ENCODE assay signal across 26 cellular contexts in the genomic region with DNA sequence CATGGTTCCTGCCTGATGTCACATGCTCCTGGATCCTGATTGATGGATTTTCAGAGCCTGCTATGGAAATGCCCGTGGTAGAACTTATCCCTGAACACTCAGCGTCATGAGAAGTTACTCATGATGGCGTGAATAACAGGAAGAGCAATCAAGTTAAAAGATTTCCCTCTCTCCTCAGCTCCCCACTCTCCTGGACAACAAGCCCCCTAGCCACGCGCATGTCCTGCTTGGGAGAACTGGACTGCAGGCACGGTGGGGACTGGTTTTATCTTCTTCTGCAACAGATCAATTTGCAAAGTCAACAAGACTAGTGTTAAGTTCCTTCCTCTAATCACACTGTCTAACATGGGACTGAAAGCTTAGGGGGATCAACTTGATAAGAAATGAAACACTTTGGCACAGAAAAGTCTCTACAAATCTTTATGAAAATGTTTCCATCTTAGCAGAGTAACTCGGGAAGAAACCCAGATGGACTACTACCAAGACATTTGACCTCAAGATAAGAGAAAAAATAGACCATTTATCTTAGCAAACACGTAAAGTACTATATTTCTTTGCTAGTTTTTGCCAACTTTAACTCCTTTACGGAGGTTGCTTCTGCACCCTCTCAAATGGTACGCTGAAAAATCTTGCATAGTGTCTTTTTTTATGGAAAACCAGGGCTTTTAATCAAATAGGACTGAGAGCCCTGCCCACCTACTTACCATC. TPM values are rescaled to one million over a fixed set of nuclear protein-coding genes. Genes with fewer than 3 reads are reported as not detected.
DNase-seq lines count a peak whose midpoint lies in the region; ATAC-seq, FAIRE-seq and TF ChIP-seq lines count a peak whose summit lies in the region.
"Had no signal": no experiment of that assay in that cellular context is flagged by ENCODE, and none has a peak within 500 bp of the region (broad histone marks: within the 10 kb centered on the region; RNA-seq: fewer than 3 reads in every experiment).

No MANE protein-coding gene starts in this region.

- H3K79me2 ChIP-seq in OCI-LY1 (ENCODE audit: insufficient read depth, low read length) = no peaks in the 10 kb centered on the region
- no peaks in the 10 kb centered on the region for H3K79me2 ChIP-seq in HepG2 (ENCODE audit: insufficient read depth, low read length)
- no peaks in the 10 kb centered on the region for H3K79me2 ChIP-seq in OCI-LY7 (ENCODE audit: insufficient read depth, low read depth, low read length)

- no peak for TF ChIP-seq RAD21 in HepG2 (CRISPR knock-in tag; IDR thresholded peaks at IDR 0.05)

- H3K36me3 ChIP-seq in OCI-LY1 (ENCODE audit: insufficient read depth, low read length) (peaks cover 71% of the 10 kb centered on the region), HepG2 (replicated peaks in 1 of 2; ENCODE audit: control insufficient read depth in 1 of 2, insufficient read depth in 2 of 2, low read length in 2 of 2) (no peaks in the 10 kb centered on the region), aorta (ENCODE audit: control insufficient read depth in 1 of 2, insufficient read depth in 2 of 2, low read length in 1 of 2) (no peaks in the 10 kb centered on the region), OCI-LY7 (ENCODE audit: insufficient read depth, low read length) (peaks cover 70% of the 10 kb centered on the region)
- H3K36me3 ChIP-seq: upper lobe of left lung had no signal

- H3K4me2 ChIP-seq in OCI-LY1 (ENCODE audit: low read length) = no peak overlapping the region
- H3K4me2 ChIP-seq in HepG2 (ENCODE audit: low read depth, low read length) = peak overlapping the region; percentile 16; the same call in 1 of the 2 replicates
- no peak overlapping the region for H3K4me2 ChIP-seq in OCI-LY7 (ENCODE audit: low read length)

- H3K27ac ChIP-seq in OCI-LY1 (ENCODE audit: low read depth, low read length, poor library complexity, severe bottlenecking) (peak overlapping the region; percentile 0), HepG2 (ENCODE audit: extremely low read length, insufficient read depth, low read length) (no peak overlapping the region), aorta (ENCODE audit: low read depth in 1 of 2, low read length in 2 of 2) (no peak overlapping the region), OCI-LY7 (ENCODE audit: low read depth, low read length, poor library complexity, severe bottlenecking) (no peak overlapping the region)
- H3K27ac ChIP-seq: foreskin keratinocyte, upper lobe of left lung had no signal

- no peak for TF ChIP-seq CTCF in OCI-LY1 (IDR thresholded peaks at IDR 0.05; ENCODE audit: low read length)
- TF ChIP-seq CTCF in HepG2 (CRISPR knock-in tag; IDR thresholded peaks at IDR 0.05) = no peak
- no peak for TF ChIP-seq CTCF in OCI-LY7 (conservative IDR thresholded peaks at IDR 0.05; ENCODE audit: low read length)

- H3K9me3 ChIP-seq in OCI-LY1 (ENCODE audit: low read length) = no peaks in the 10 kb centered on the region
- no peaks in the 10 kb centered on the region for H3K9me3 ChIP-seq in HepG2 (ENCODE audit: low read length)
- H3K9me3 ChIP-seq in aorta (ENCODE audit: control insufficient read depth, low read length) = no peaks in the 10 kb centered on the region
- H3K9me3 ChIP-seq in OCI-LY7 (ENCODE audit: low read length) = no peaks in the 10 kb centered on the region
- H3K9me3 ChIP-seq: upper lobe of left lung had no signal

- 46% methylated on average over 10 of the region's 10 CpGs for WGBS in HepG2 (ENCODE audit: low lambda C conversion rate)
- 29 to 39% methylated on average over 10 of the region's 10 CpGs for WGBS in aorta, 2 donors

- no peak for FAIRE-seq in HepG2 (lab: Jason Lieb, UNC)
- FAIRE-seq: A204.1, keratinocyte had no signal

- no peaks in the 10 kb centered on the region for H3K9me2 ChIP-seq in OCI-LY1 (ENCODE audit: low read depth, low read length)
- no peaks in the 10 kb centered on the region for H3K9me2 ChIP-seq in OCI-LY7 (ENCODE audit: insufficient read depth, low read length)

- no peak overlapping the region for H3K9ac ChIP-seq in OCI-LY1 (ENCODE audit: low read length)
- no peak overlapping the region for H3K9ac ChIP-seq in HepG2 (ENCODE audit: insufficient read depth, low read depth, low read length)

- H2AFZ ChIP-seq in OCI-LY1 (ENCODE audit: low read length) (no peak overlapping the region), HepG2 (ENCODE audit: low read length) (no peak overlapping the region), OCI-LY7 (ENCODE audit: low read length) (no peak overlapping the region)

- H4K20me1 ChIP-seq in OCI-LY1 (ENCODE audit: insufficient read depth, low read length) = no peaks in the 10 kb centered on the region
- H4K20me1 ChIP-seq in HepG2 (ENCODE audit: insufficient read depth, low read length) = no peaks in the 10 kb centered on the region
- H4K20me1 ChIP-seq in OCI-LY7 (ENCODE audit: insufficient read depth, low read length) = peaks cover 10% of the 10 kb centered on the region; the same call in 1 of the 2 replicates

- peak; percentile 32 for ATAC-seq in Right ventricle myocardium superior (ENCODE audit: poor library complexity)
- ATAC-seq in left cardiac atrium = no peak
- ATAC-seq in HepG2 = peak; percentile 66
- peak; percentile 29 for ATAC-seq in aorta (ENCODE audit: low FRiP score)
- ATAC-seq: activated CD4-positive, alpha-beta T cell treated with anti-CD3 and anti-CD28 coated beads for 36 hours; foreskin keratinocyte; HCT116; T-helper 17 cell had no signal

- H3K27me3 ChIP-seq in OCI-LY1 (ENCODE audit: insufficient read depth, low read length) (no peaks in the 10 kb centered on the region), HepG2 (ENCODE audit: control insufficient read depth in 1 of 2, insufficient read depth in 2 of 2, low read length in 2 of 2) (no peaks in the 10 kb centered on the region), aorta (ENCODE audit: control insufficient read depth in 1 of 2, insufficient read depth in 2 of 2, low read length in 1 of 2) (no peaks in the 10 kb centered on the region)
- H3K27me3 ChIP-seq: upper lobe of left lung had no signal

- POLR2A ChIA-PET in HepG2 (lab: Yijun Ruan, JAX) (interaction anchor here (1.1 to 3.0 kb wide), 4 partner anchors 8 to 17 kb away, joined by 3 to 15 read pairs (median 3); no protein-coding TSS in a partner anchor), OCI-LY7 (lab: Charles Lee) (interaction anchor here (0.5 to 0.8 kb wide), 2 partner anchors 14 to 27 kb away, joined by 3 read pairs; a partner anchor contains a TSS)

- DNase-seq in Right ventricle myocardium superior = no peak
- no peak for DNase-seq in left cardiac atrium
- DNase-seq in HepG2 (ENCODE audit: low spot score) = no peak
- DNase-seq in aorta = no peak
- DNase-seq in ACHN = no peak
- DNase-seq in OCI-LY7 (ENCODE audit: low spot score) = no peak
- DNase-seq in DMS153 (lab: John Stamatoyannopoulos, UW) = no peak
- DNase-seq: activated CD4-positive, alpha-beta T cell treated with anti-CD3 and anti-CD28 coated beads for 36 hours; activated gamma-delta T cell; activated T-cell treated with anti-CD3 and anti-CD28 coated beads, Interleukin-2, amount 50 U/mL, for 1 hour; COR-L47; erythroblast; foreskin keratinocyte; IMR-90; NCI-H446; RPMI8226; T-helper 17 cell; upper lobe of left lung had no signal

- intact Hi-C loops in Right ventricle myocardium superior (cut with DNase I) = no loop called here
- intact Hi-C loops in left cardiac atrium (cut with DNase I) = no loop called here
- intact Hi-C loops in HepG2 (cut with micrococcal nuclease; ENCODE audit: unreplicated experiment) = loop anchor here (1.0 kb wide), 1 partner anchor 9 kb away; no protein-coding TSS in a partner anchor
- intact Hi-C loops in aorta (cut with DNase I) = loop anchor here in 1 of 2 donors (10.0 kb wide), 1 partner anchor 47 kb away; no protein-coding TSS in a partner anchor
- intact Hi-C loops in OCI-LY7 (cut with micrococcal nuclease; ENCODE audit: unreplicated experiment) = no loop called here

- BruUV-seq in HepG2 (replicated peaks; lab: Mats Ljungman, UMichigan) (no TSS peak), OCI-LY7 (replicated peaks; lab: Mats Ljungman, UMichigan) (no TSS peak)

- peaks cover 24% of the 10 kb centered on the region for H3F3A ChIP-seq in OCI-LY1 (ENCODE audit: insufficient read depth, low read length)

- H3K4me3 ChIP-seq in OCI-LY1 (ENCODE audit: low read depth, low read length, poor library complexity, severe bottlenecking) = no peak overlapping the region
- no peak overlapping the region for H3K4me3 ChIP-seq in HepG2 (replicated peaks in 1 of 3; ENCODE audit: insufficient read depth in 1 of 3, low read depth in 2 of 3, low read length in 3 of 3)
- H3K4me3 ChIP-seq in aorta (ENCODE audit: low read length in 2 of 2) = no peak overlapping the region
- H3K4me3 ChIP-seq in OCI-LY7 (ENCODE audit: low read depth, low read length, poor library complexity, severe bottlenecking) = no peak overlapping the region
- H3K4me3 ChIP-seq: upper lobe of left lung had no signal

- in situ Hi-C loops in HepG2 (cut with HindIII; ENCODE audit: extremely low pct_ligation_motif_present, low pct_unique_long_range_greater_than_20kb) (no loop called here), ACHN (cut with HindIII; ENCODE audit: low pct_ligation_motif_present, low pct_unique_long_range_greater_than_20kb, low sequenced_read_pairs) (no loop called here)

- no peak for TF ChIP-seq POLR2A in HepG2 (IDR thresholded peaks at IDR 0.05; ENCODE audit: insufficient read depth in 1 of 2, low read depth in 2 of 2, low read length in 2 of 2)

- H3K4me1 ChIP-seq in OCI-LY1 (ENCODE audit: insufficient read depth, low read length, severe bottlenecking) (peaks cover 25% of the 10 kb centered on the region), HepG2 (ENCODE audit: insufficient read depth, low read length) (peaks cover 62% of the 10 kb centered on the region), aorta (ENCODE audit: control insufficient read depth in 1 of 2, insufficient read depth in 2 of 2, low read length in 2 of 2) (no peaks in the 10 kb centered on the region), OCI-LY7 (ENCODE audit: insufficient read depth, low read length, poor library complexity, severe bottlenecking) (peaks cover 17% of the 10 kb centered on the region)
- H3K4me1 ChIP-seq: foreskin keratinocyte, upper lobe of left lung had no signal

- CTCF ChIA-PET in HepG2 (lab: Yijun Ruan, JAX; ENCODE audit: low intra/inter-chr PET ratio, low total read pairs) (no interaction called here), OCI-LY7 (lab: Charles Lee; ENCODE audit: unreplicated experiment) (no interaction called here)

- TF ChIP-seq EP300 in HepG2 (IDR thresholded peaks at IDR 0.05; ENCODE audit: low read depth in 2 of 2, low read length in 2 of 2) = no peak; a peak in 1 of 4 replicates
- no peak for TF ChIP-seq EP300 in HepG2 (CRISPR knock-in tag; IDR thresholded peaks at IDR 0.05; ENCODE audit: borderline replicate concordance)

RNA-seq across cellular contexts. Expression of a gene that starts 27.5 kb away (rescaled TPM):
- total RNA-seq in Right ventricle myocardium superior (0.27 TPM), left cardiac atrium (under 1 TPM; 0.10 to 0.21 TPM), HepG2 (2016; rRNA removed; fragmentation: Illumina TruSeq; extraction: Trizol) (1.8 and 1.9 TPM in 2 replicates), aorta (1 to 10 TPM in 1 of 2 donors, under 1 TPM in 1; 0.45 to 1.2 TPM), OCI-LY7 (2022) (285 and 315 TPM in 2 replicates)
- 0.40 and 0.53 TPM in 2 replicates for total RNA-seq in HepG2 (2016; cell fraction: cytosol; rRNA removed; fragmentation: Illumina TruSeq; extraction: Trizol; ENCODE audit: low read depth)
- total RNA-seq in HepG2 (2016; cell fraction: insoluble cytoplasmic fraction; rRNA removed; fragmentation: Illumina TruSeq; extraction: Trizol) = 1.0 and 1.1 TPM in 2 replicates
- total RNA-seq in HepG2 (2016; cell fraction: membrane; rRNA removed; fragmentation: Illumina TruSeq; extraction: Trizol) = 0.65 and 2.2 TPM in 2 replicates
- 0.81 and 1.8 TPM in 2 replicates for total RNA-seq in HepG2 (2016; cell fraction: nucleus; rRNA removed; fragmentation: Illumina TruSeq; extraction: Trizol)
- polyA plus RNA-seq in HepG2 (2011; rRNA removed) (3.6 and 5.3 TPM in 2 replicates), aorta (under 1 TPM; 0.05 to 0.63 TPM)
- polyA plus RNA-seq in HepG2 (2011; cell fraction: cytosol; rRNA removed) = 3.0 and 3.2 TPM in 2 replicates
- 8.2 and 10.5 TPM in 2 replicates for polyA plus RNA-seq in HepG2 (2011; cell fraction: nucleus; rRNA removed)
- polyA plus RNA-seq in HepG2 (2012) = 4.9 and 6.1 TPM in 2 replicates
- polyA plus RNA-seq in HepG2 (2016; cell fraction: cytosol; fragmentation: Illumina TruSeq; extraction: Trizol; ENCODE audit: low read depth) = 0.52 and 0.81 TPM in 2 replicates
- polyA plus RNA-seq in HepG2 (2016; cell fraction: insoluble cytoplasmic fraction; fragmentation: Illumina TruSeq; extraction: Trizol; ENCODE audit: low read depth) = 2.3 and 2.6 TPM in 2 replicates
- 1.4 TPM in 2 replicates for polyA plus RNA-seq in HepG2 (2016; cell fraction: membrane; fragmentation: Illumina TruSeq; extraction: Trizol; ENCODE audit: low read depth)
- 3.4 and 4.0 TPM in 2 replicates for polyA plus RNA-seq in HepG2 (2016; cell fraction: nucleus; fragmentation: Illumina TruSeq; extraction: Trizol; ENCODE audit: insufficient read depth, low read depth)
- polyA minus RNA-seq in HepG2 (2011; rRNA and poly(A)+ RNA removed; ENCODE audit: low replicate concordance) = 0.28 and 3.3 TPM in 2 replicates
- 3.1 and 3.6 TPM in 2 replicates for polyA minus RNA-seq in HepG2 (2011; cell fraction: cytosol; rRNA and poly(A)+ RNA removed)
- polyA minus RNA-seq in HepG2 (2011; cell fraction: nucleus; rRNA and poly(A)+ RNA removed) = 4.1 and 5.3 TPM in 2 replicates
- total RNA-seq in OCI-LY7 (2014; rRNA removed; shearing (Covaris generic)) = 56.4 and 86.1 TPM in 2 replicates
- total RNA-seq: foreskin keratinocyte, IMR-90, lung microvascular endothelial cell, M059J, skeletal muscle tissue had no signal
- polyA plus RNA-seq: BJ, foreskin keratinocyte, IMR-90, keratinocyte had no signal

RNA-seq across cellular contexts. Expression of a gene that starts 53.2 kb away (rescaled TPM):
- total RNA-seq in Right ventricle myocardium superior (1.0 TPM), left cardiac atrium (under 1 TPM; 0.18 to 0.44 TPM), HepG2 (2016; rRNA removed; fragmentation: Illumina TruSeq; extraction: Trizol) (4.9 and 7.8 TPM in 2 replicates), aorta (1 to 10 TPM; 1.1 to 4.5 TPM), OCI-LY7 (2022) (not detected in 2 replicates)
- 2.0 and 2.8 TPM in 2 replicates for total RNA-seq in HepG2 (2016; cell fraction: cytosol; rRNA removed; fragmentation: Illumina TruSeq; extraction: Trizol; ENCODE audit: low read depth)
- 5.5 and 7.3 TPM in 2 replicates for total RNA-seq in HepG2 (2016; cell fraction: insoluble cytoplasmic fraction; rRNA removed; fragmentation: Illumina TruSeq; extraction: Trizol)
- 3.5 and 4.6 TPM in 2 replicates for total RNA-seq in HepG2 (2016; cell fraction: membrane; rRNA removed; fragmentation: Illumina TruSeq; extraction: Trizol)
- 10.6 and 11.1 TPM in 2 replicates for total RNA-seq in HepG2 (2016; cell fraction: nucleus; rRNA removed; fragmentation: Illumina TruSeq; extraction: Trizol)
- polyA plus RNA-seq in HepG2 (2011; rRNA removed) (70.7 and 71.2 TPM in 2 replicates), aorta (1 to 10 TPM in 1 of 2 donors, not detected in 1; 4.2 TPM)
- 32.5 and 33.6 TPM in 2 replicates for polyA plus RNA-seq in HepG2 (2011; cell fraction: cytosol; rRNA removed)
- 175 and 193 TPM in 2 replicates for polyA plus RNA-seq in HepG2 (2011; cell fraction: nucleus; rRNA removed)
- polyA plus RNA-seq in HepG2 (2012) = 26.6 and 28.4 TPM in 2 replicates
- 4.2 and 5.4 TPM in 2 replicates for polyA plus RNA-seq in HepG2 (2016; cell fraction: cytosol; fragmentation: Illumina TruSeq; extraction: Trizol; ENCODE audit: low read depth)
- 13.1 and 13.8 TPM in 2 replicates for polyA plus RNA-seq in HepG2 (2016; cell fraction: insoluble cytoplasmic fraction; fragmentation: Illumina TruSeq; extraction: Trizol; ENCODE audit: low read depth)
- 6.0 and 7.4 TPM in 2 replicates for polyA plus RNA-seq in HepG2 (2016; cell fraction: membrane; fragmentation: Illumina TruSeq; extraction: Trizol; ENCODE audit: low read depth)
- 47.2 and 50.2 TPM in 2 replicates for polyA plus RNA-seq in HepG2 (2016; cell fraction: nucleus; fragmentation: Illumina TruSeq; extraction: Trizol; ENCODE audit: insufficient read depth, low read depth)
- 20.8 TPM in 1 of 2 replicates, not detected in the other for polyA minus RNA-seq in HepG2 (2011; rRNA and poly(A)+ RNA removed; ENCODE audit: low replicate concordance)
- polyA minus RNA-seq in HepG2 (2011; cell fraction: cytosol; rRNA and poly(A)+ RNA removed) = 5.8 and 9.0 TPM in 2 replicates
- polyA minus RNA-seq in HepG2 (2011; cell fraction: nucleus; rRNA and poly(A)+ RNA removed) = 18.3 and 18.5 TPM in 2 replicates
- total RNA-seq in OCI-LY7 (2014; rRNA removed; shearing (Covaris generic)) = not detected in 2 replicates
- total RNA-seq: activated CD4-positive, alpha-beta T cell treated with anti-CD3 and anti-CD28 coated beads for 36 hours; foreskin keratinocyte; IMR-90; lung microvascular endothelial cell; M059J; T-helper 17 cell had no signal
- polyA plus RNA-seq: BJ, foreskin keratinocyte, keratinocyte had no signal

Comparison
In these comparisons a context has a peak if more than half of its experiments do, and no peak if none do; other contexts are left out.
1. ATAC-seq: peak in Right ventricle myocardium superior (single experiment), HepG2 (single experiment) and aorta (single experiment); none in left cardiac atrium (0 of 2).
2. RNA of a gene that starts 27.5 kb away (total RNA-seq): 56.4 to 315 TPM in OCI-LY7; 0.40 to 2.2 TPM in HepG2, 0.45 to 1.2 TPM in aorta, 0.27 TPM in Right ventricle myocardium superior (single experiment) and 0.10 to 0.21 TPM in left cardiac atrium; every median in the first group is over 10 times any median in the second.